In genomic region chr6:170110201-170111140, GRCh38 we compare ENCODE assay signal across 20 cellular contexts.
DNase-seq lines count a peak whose midpoint lies in the region; ATAC-seq, FAIRE-seq and TF ChIP-seq lines count a peak whose summit lies in the region.
"Had no signal": no experiment of that assay in that cellular context is flagged by ENCODE, and none has a peak within 500 bp of the region (broad histone marks: within the 10 kb centered on the region; RNA-seq: fewer than 3 reads in every experiment).

No MANE protein-coding gene starts in this region.

- intact Hi-C loops in kidney (cut with DNase I) = no loop called here
- intact Hi-C loops in spleen (cut with DNase I; ENCODE audit: low total_unique reads) = no loop called here
- intact Hi-C loops in mucosa of descending colon (cut with DNase I, micrococcal nuclease) = no loop called here

- H3K4me1 ChIP-seq in kidney (ENCODE audit: control insufficient read depth in 1 of 2, insufficient read depth in 1 of 2, low read depth in 1 of 2, low read length in 2 of 2) (no peaks in the 10 kb centered on the region), spleen (no peaks in the 10 kb centered on the region), mucosa of descending colon (ENCODE audit: low read depth) (no peaks in the 10 kb centered on the region)
- H3K4me1 ChIP-seq: ascending aorta, Caco-2, neural progenitor cell, vagina had no signal

- no peak overlapping the region for H3K4me3 ChIP-seq in kidney (ENCODE audit: low read length in 2 of 2)
- H3K4me3 ChIP-seq in spleen = no peak overlapping the region
- no peak overlapping the region for H3K4me3 ChIP-seq in mucosa of descending colon
- H3K4me3 ChIP-seq: ascending aorta, GM12878, neural progenitor cell, vagina had no signal

- DNase-seq in D341Med (ENCODE audit: low spot score) (peak; percentile 22), ELF-1 (ENCODE audit: low read depth, low spot score) (peak; percentile 2), kidney (peak; percentile 71), spleen (peak; percentile 67), mucosa of descending colon (no peak), CD1c-positive myeloid dendritic cell (ENCODE audit: extremely low spot score) (no peak), 8988T (no peak)
- DNase-seq: activated CD4-positive, CD25-positive, alpha-beta regulatory T cell; AML-193; GDM1; midbrain; NCI-H1417 treated with DMSO at 0.1 percent for 48 hours; PC-3; retina had no signal

- no peak for FAIRE-seq in kidney (lab: Jason Lieb, UNC)
- FAIRE-seq: GM12878, keratinocyte had no signal

- WGBS in spleen, 5 donors = 83 to 87% (median 87%) methylated on average over 33 to 44 of the region's 44 CpGs

- TF ChIP-seq POLR2A in spleen (IDR thresholded peaks at IDR 0.05) = no peak

- H3K27me3 ChIP-seq in spleen (replicated peaks in 1 of 7) = peaks cover 0 to 32% (median 0%) of the 10 kb centered on the region in 7 donors
- H3K27me3 ChIP-seq: ascending aorta, neural progenitor cell, vagina had no signal

- ATAC-seq in mucosa of descending colon = no peak
- ATAC-seq: GM12878, PC-3 had no signal

- no peak overlapping the region for H3K27ac ChIP-seq in kidney (ENCODE audit: low read depth in 2 of 2, low read length in 2 of 2)
- H3K27ac ChIP-seq in spleen = peak overlapping the region in 4 of 8 donors; percentile 36 to 46 (median 40)
- H3K27ac ChIP-seq: ascending aorta, neural progenitor cell, vagina had no signal

- H3K36me3 ChIP-seq in kidney (ENCODE audit: control insufficient read depth in 1 of 2, insufficient read depth in 2 of 2, low read length in 2 of 2) (no peaks in the 10 kb centered on the region), spleen (no peaks in the 10 kb centered on the region), mucosa of descending colon (ENCODE audit: low read depth) (no peaks in the 10 kb centered on the region)
- H3K36me3 ChIP-seq: ascending aorta, neural progenitor cell, vagina had no signal

- TF ChIP-seq CTCF in kidney (IDR thresholded peaks at IDR 0.05; ENCODE audit: borderline replicate concordance, extremely low read depth, insufficient read depth) = no peak
- TF ChIP-seq CTCF in spleen (IDR thresholded peaks at IDR 0.05 in 8 of 11, conservative IDR thresholded peaks at IDR 0.05 in 3 of 11) = no peak
- no peak for TF ChIP-seq CTCF in mucosa of descending colon (IDR thresholded peaks at IDR 0.05)

- H3K9ac ChIP-seq in kidney (ENCODE audit: low read length in 2 of 2) = no peak overlapping the region
- H3K9ac ChIP-seq: neural progenitor cell had no signal

- H3K9me3 ChIP-seq in kidney (ENCODE audit: control insufficient read depth in 1 of 2, low read length in 2 of 2) = no peaks in the 10 kb centered on the region
- no peaks in the 10 kb centered on the region for H3K9me3 ChIP-seq in spleen
- no peaks in the 10 kb centered on the region for H3K9me3 ChIP-seq in mucosa of descending colon
- H3K9me3 ChIP-seq: ascending aorta, Caco-2, vagina had no signal

Comparison
In these comparisons a context has a peak if more than half of its experiments do, and no peak if none do; other contexts are left out.
1. DNase-seq: peak in D341Med (single experiment), ELF-1 (single experiment), kidney (single experiment) and spleen (single experiment); none in mucosa of descending colon (0 of 3), CD1c-positive myeloid dendritic cell (single experiment) and 8988T (single experiment).